In the genomic region with DNA sequence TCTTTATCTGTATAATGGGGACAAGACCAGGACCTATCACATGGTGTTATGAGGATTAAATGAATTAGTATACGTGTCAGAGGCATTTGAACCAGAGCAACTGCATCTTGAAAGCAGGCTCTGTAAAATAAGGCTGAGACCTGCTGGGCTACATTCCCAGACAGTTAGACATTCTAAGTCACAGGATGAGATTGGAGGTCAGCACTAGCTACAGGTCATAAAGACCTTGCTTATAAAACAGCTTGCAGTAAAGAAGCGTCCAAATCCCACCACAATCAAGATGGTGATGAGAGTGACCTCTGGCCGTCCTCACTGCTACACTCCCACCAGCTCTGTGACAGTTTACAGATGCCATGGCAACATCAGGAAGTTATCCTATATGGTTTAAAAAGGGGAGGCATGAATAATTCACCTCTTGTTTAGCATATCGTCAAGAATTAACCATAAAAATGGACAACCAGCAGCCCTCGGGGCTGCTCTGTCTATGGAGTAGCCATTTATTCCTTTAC, we compare ENCODE assay signal across 17 cellular contexts.
DNase-seq lines count a peak whose midpoint lies in the region; ATAC-seq, FAIRE-seq and TF ChIP-seq lines count a peak whose summit lies in the region.
"Had no signal": no experiment of that assay in that cellular context is flagged by ENCODE, and none has a peak within 500 bp of the region (broad histone marks: within the 10 kb centered on the region; RNA-seq: fewer than 3 reads in every experiment).

No MANE protein-coding gene starts in this region.

- TF ChIP-seq CTCF in IMR-90 (conservative IDR thresholded peaks at IDR 0.05; ENCODE audit: low read depth, low read length) (no peak), bronchial epithelial cell (IDR thresholded peaks at IDR 0.05; ENCODE audit: insufficient read depth, low read length, severe bottlenecking) (no peak), kidney epithelial cell (IDR thresholded peaks at IDR 0.05; ENCODE audit: insufficient read depth, low read length, poor library complexity, severe bottlenecking) (no peak), transverse colon (IDR thresholded peaks at IDR 0.05) (no peak)

- H2AK5ac ChIP-seq in IMR-90 (ENCODE audit: low read depth, low read length) = no peak overlapping the region

- H3K23ac ChIP-seq in IMR-90 (ENCODE audit: low read depth, low read length) = no peak overlapping the region

- H3K27me3 Mint-ChIP-seq in stimulated activated naive B cell treated with anti-CD40 and anti-IgM and Interleukin-4, amounts not matched to agents 10 μg/mL and 1 μg/mL and 100 μg/mL, for 72 hours = no peaks in the 10 kb centered on the region
- H3K27me3 Mint-ChIP-seq in activated CD8-positive, alpha-beta T cell treated with anti-CD3 and anti-CD28 coated beads, Interleukin-2, amount 10 ng/mL, durations not matched to agents 7 days and 5 days (ENCODE audit: low read depth) = no peaks in the 10 kb centered on the region

- H3K9ac ChIP-seq in IMR-90 (ENCODE audit: low read depth, low read length) = no peak overlapping the region
- H3K9ac ChIP-seq: BLaER1 had no signal

- H3K36me3 ChIP-seq in IMR-90 (ENCODE audit: control insufficient read depth, insufficient read depth, low read length) = no peaks in the 10 kb centered on the region
- H3K36me3 ChIP-seq in bronchial epithelial cell (ENCODE audit: control insufficient read depth, insufficient read depth, low read length) = no peaks in the 10 kb centered on the region
- H3K36me3 ChIP-seq in kidney epithelial cell (ENCODE audit: control insufficient read depth, insufficient read depth, low read length) = no peaks in the 10 kb centered on the region
- H3K36me3 ChIP-seq in transverse colon = no peaks in the 10 kb centered on the region
- H3K36me3 ChIP-seq: BLaER1, SJSA1 had no signal

- TF ChIP-seq EP300 in transverse colon (IDR thresholded peaks at IDR 0.05; ENCODE audit: low read depth) = no peak

- no peak overlapping the region for H3K14ac ChIP-seq in IMR-90 (replicated peaks; ENCODE audit: low read depth, low read length)

- H2BK20ac ChIP-seq in IMR-90 (ENCODE audit: low read depth, low read length) = no peak overlapping the region

- H3K56ac ChIP-seq in IMR-90 (ENCODE audit: extremely low read depth, insufficient read depth, low read length) = no peak overlapping the region

- H2BK5ac ChIP-seq in IMR-90 (ENCODE audit: low read depth, low read length, poor library complexity, severe bottlenecking) = no peak overlapping the region

- no peak overlapping the region for H3K27ac ChIP-seq in IMR-90 (ENCODE audit: insufficient read depth, low read length)
- H3K27ac ChIP-seq in transverse colon = no peak overlapping the region
- H3K27ac ChIP-seq: BLaER1, RWPE1, SJSA1 had no signal

- H3K27me3 ChIP-seq in IMR-90 (ENCODE audit: control insufficient read depth, insufficient read depth, low read length) (peaks cover 41% of the 10 kb centered on the region), bronchial epithelial cell (ENCODE audit: control insufficient read depth, insufficient read depth, low read length) (no peaks in the 10 kb centered on the region), kidney epithelial cell (ENCODE audit: control insufficient read depth, insufficient read depth, low read length) (no peaks in the 10 kb centered on the region), transverse colon (no peaks in the 10 kb centered on the region)
- H3K27me3 ChIP-seq: BLaER1, SJSA1 had no signal

- H4K20me1 ChIP-seq in IMR-90 (ENCODE audit: insufficient read depth, low read length) = no peaks in the 10 kb centered on the region
- H4K20me1 ChIP-seq: BLaER1 had no signal

- no peaks in the 10 kb centered on the region for H3K36me3 Mint-ChIP-seq in stimulated activated naive B cell treated with anti-CD40 and anti-IgM and Interleukin-4, amounts not matched to agents 10 μg/mL and 1 μg/mL and 100 μg/mL, for 72 hours
- H3K36me3 Mint-ChIP-seq in activated CD8-positive, alpha-beta T cell treated with anti-CD3 and anti-CD28 coated beads, Interleukin-2, amount 10 ng/mL, durations not matched to agents 7 days and 5 days (ENCODE audit: low read depth) = peaks cover 2% of the 10 kb centered on the region
- H3K36me3 Mint-ChIP-seq: IgD-negative memory B cell had no signal

- H2BK15ac ChIP-seq in IMR-90 (ENCODE audit: low read depth, low read length) = no peak overlapping the region

- H3K4me2 ChIP-seq in IMR-90 (ENCODE audit: low read depth, low read length) = no peak overlapping the region
- H3K4me2 ChIP-seq: BLaER1 had no signal

- H3K9me3 Mint-ChIP-seq in stimulated activated naive B cell treated with anti-CD40 and anti-IgM and Interleukin-4, amounts not matched to agents 10 μg/mL and 1 μg/mL and 100 μg/mL, for 72 hours = peaks cover 3% of the 10 kb centered on the region in 2 donors
- H3K9me3 Mint-ChIP-seq in activated CD8-positive, alpha-beta T cell treated with anti-CD3 and anti-CD28 coated beads, Interleukin-2, amount 10 ng/mL, durations not matched to agents 7 days and 5 days (ENCODE audit: insufficient read depth) = peaks cover 10% of the 10 kb centered on the region
- H3K9me3 Mint-ChIP-seq: IgD-negative memory B cell had no signal

- TF ChIP-seq POLR2A in IMR-90 (IDR thresholded peaks at IDR 0.05; ENCODE audit: low read depth, low read length) (no peak), transverse colon (IDR thresholded peaks at IDR 0.05) (no peak)

- no peak for FAIRE-seq in bronchial epithelial cell (lab: Jason Lieb, UNC)
- FAIRE-seq: GM18507 had no signal

- in situ Hi-C loops in IMR-90 (cut with MboI; ENCODE audit: low sequenced_read_pairs) = no loop called here
- in situ Hi-C loops in transverse colon (cut with MboI; ENCODE audit: low pct_ligation_motif_present in 1 of 4, low pct_unique_long_range_greater_than_20kb in 1 of 4, low sequenced_read_pairs in 3 of 4) = no loop called here

- WGBS in IMR-90 (ENCODE audit: extremely low coverage in 2 of 2, insufficient read length in 1 of 2), 2 experiments = 72% methylated on average over 3 of the region's 5 CpGs; no CpG with 5 or more reads in 1 of the 2 experiments
- 60 to 69% methylated on average over 1 to 5 of the region's 5 CpGs for WGBS in transverse colon (ENCODE audit: low coverage in 1 of 2), 2 donors

- H3K4me1 ChIP-seq in IMR-90 (ENCODE audit: control insufficient read depth, insufficient read depth, low read length) (peaks cover 6% of the 10 kb centered on the region; the same call in 1 of the 2 replicates), transverse colon (peaks cover 6 to 28% (median 15%) of the 10 kb centered on the region in 4 donors)

- H3K79me1 ChIP-seq in IMR-90 (ENCODE audit: low read depth in 1 of 2, low read length in 2 of 2) = no peaks in the 10 kb centered on the region

- DNase-seq in IMR-90 (peak; percentile 0), bronchial epithelial cell (ENCODE audit: low read depth) (peak; percentile 48), kidney epithelial cell (ENCODE audit: low read depth) (peak; percentile 10), transverse colon (no peak), C1 segment of cervical spinal cord (lab: John Stamatoyannopoulos, UW) (no peak)
- DNase-seq in stimulated activated naive B cell treated with anti-CD40 and anti-IgM and Interleukin-4, amounts not matched to agents 10 μg/mL and 1 μg/mL and 100 μg/mL, for 72 hours = no peak
- DNase-seq in activated CD8-positive, alpha-beta T cell treated with anti-CD3 and anti-CD28 coated beads, Interleukin-2, amount 10 ng/mL, durations not matched to agents 7 days and 5 days = no peak
- DNase-seq: DMS153, H9, NCI-H146, NCI-H226, NCI-H526 treated with DMSO at 0.1 percent for 48 hours had no signal

- peaks cover 50 to 64% of the 10 kb centered on the region in 2 donors for H3K4me1 Mint-ChIP-seq in stimulated activated naive B cell treated with anti-CD40 and anti-IgM and Interleukin-4, amounts not matched to agents 10 μg/mL and 1 μg/mL and 100 μg/mL, for 72 hours
- H3K4me1 Mint-ChIP-seq in activated CD8-positive, alpha-beta T cell treated with anti-CD3 and anti-CD28 coated beads, Interleukin-2, amount 10 ng/mL, durations not matched to agents 7 days and 5 days (ENCODE audit: low read depth) = peaks cover 13% of the 10 kb centered on the region

- no peak for ATAC-seq in IMR-90 (ENCODE audit: low read depth)
- ATAC-seq in stimulated activated naive B cell treated with anti-CD40 and anti-IgM and Interleukin-4, amounts not matched to agents 10 μg/mL and 1 μg/mL and 100 μg/mL, for 72 hours (replicated peaks) = no peak
- ATAC-seq in activated CD8-positive, alpha-beta T cell treated with anti-CD3 and anti-CD28 coated beads, Interleukin-2, amount 10 ng/mL, durations not matched to agents 7 days and 5 days = no peak

- no peak overlapping the region for H2BK120ac ChIP-seq in IMR-90 (ENCODE audit: low read depth, low read length)

- POLR2A ChIA-PET in IMR-90 (lab: Charles Lee; ENCODE audit: unreplicated experiment) = no interaction called here
- POLR2A ChIA-PET in activated CD8-positive, alpha-beta T cell treated with anti-CD3 and anti-CD28 coated beads, Interleukin-2, amount 10 ng/mL, durations not matched to agents 7 days and 5 days (lab: Charles Lee) = no interaction called here

- intact Hi-C loops in IMR-90 (cut with micrococcal nuclease) = no loop called here
- intact Hi-C loops in transverse colon (cut with DNase I; ENCODE audit: low total_unique reads) = no loop called here

- no peak for TF ChIP-seq RAD21 in IMR-90 (IDR thresholded peaks at IDR 0.05; ENCODE audit: low read length)

- dilution Hi-C loops in IMR-90 (cut with HindIII; ENCODE audit: low sequenced_read_pairs, unreplicated experiment) = no loop called here

- H3K4me3 Mint-ChIP-seq in stimulated activated naive B cell treated with anti-CD40 and anti-IgM and Interleukin-4, amounts not matched to agents 10 μg/mL and 1 μg/mL and 100 μg/mL, for 72 hours = no peak overlapping the region
- H3K4me3 Mint-ChIP-seq in activated CD8-positive, alpha-beta T cell treated with anti-CD3 and anti-CD28 coated beads, Interleukin-2, amount 10 ng/mL, durations not matched to agents 7 days and 5 days = no peak overlapping the region
- H3K4me3 Mint-ChIP-seq: H9, IgD-negative memory B cell had no signal

- 0 out of 2 replicates have a peak, but pooled peaks cover 2% of the 10 kb centered on the region for H3K9me1 ChIP-seq in IMR-90 (ENCODE audit: insufficient read depth, low read length)

- H4K91ac ChIP-seq in IMR-90 (ENCODE audit: insufficient read depth, low read depth, low read length) = no peak overlapping the region

- H3K9me3 ChIP-seq in IMR-90 (ENCODE audit: control insufficient read depth, insufficient read depth, low read length) (peaks cover 10% of the 10 kb centered on the region; the same call in 1 of the 2 replicates), transverse colon (no peaks in the 10 kb centered on the region)
- H3K9me3 ChIP-seq: SJSA1 had no signal

- H3K4ac ChIP-seq in IMR-90 (ENCODE audit: low read depth, low read length) = no peak overlapping the region

- H3K4me3 ChIP-seq in IMR-90 (ENCODE audit: insufficient read depth, low read depth, low read length) (no peak overlapping the region), bronchial epithelial cell (ENCODE audit: low read depth, low read length) (no peak overlapping the region), kidney epithelial cell (ENCODE audit: low read depth, low read length) (no peak overlapping the region), transverse colon (no peak overlapping the region)
- H3K4me3 ChIP-seq: BLaER1, SJSA1 had no signal

- CTCF ChIA-PET in IMR-90 (lab: Yijun Ruan, JAX) = no interaction called here
- CTCF ChIA-PET in activated CD8-positive, alpha-beta T cell treated with anti-CD3 and anti-CD28 coated beads, Interleukin-2, amount 10 ng/mL, durations not matched to agents 7 days and 5 days (lab: Charles Lee) = no interaction called here

- H3K27ac Mint-ChIP-seq in stimulated activated naive B cell treated with anti-CD40 and anti-IgM and Interleukin-4, amounts not matched to agents 10 μg/mL and 1 μg/mL and 100 μg/mL, for 72 hours = peak overlapping the region; percentile 68
- H3K27ac Mint-ChIP-seq in activated CD8-positive, alpha-beta T cell treated with anti-CD3 and anti-CD28 coated beads, Interleukin-2, amount 10 ng/mL, durations not matched to agents 7 days and 5 days = no peak overlapping the region
- H3K27ac Mint-ChIP-seq: H9, IgD-negative memory B cell had no signal

- H3K18ac ChIP-seq in IMR-90 (ENCODE audit: low read depth, low read length) = no peak overlapping the region

- no peak overlapping the region for H4K8ac ChIP-seq in IMR-90 (ENCODE audit: low read depth in 2 of 2, low read length in 2 of 2)

- no TSS peak for BruUV-seq in IMR-90 (replicated peaks; lab: Mats Ljungman, UMichigan)

- no peak overlapping the region for H4K5ac ChIP-seq in IMR-90 (ENCODE audit: low read depth, low read length)

- no peak overlapping the region for H2AFZ ChIP-seq in IMR-90 (replicated peaks; ENCODE audit: low read length, poor library complexity)

- no peak overlapping the region for H2AK9ac ChIP-seq in IMR-90 (replicated peaks; ENCODE audit: low read depth, low read length, poor library complexity)

Comparison
In these comparisons a context has a peak if more than half of its experiments do, and no peak if none do; other contexts are left out.
1. DNase-seq: peak in IMR-90 (single experiment), bronchial epithelial cell (single experiment) and kidney epithelial cell (single experiment); none in stimulated activated naive B cell treated with anti-CD40 and anti-IgM and Interleukin-4, amounts not matched to agents 10 μg/mL and 1 μg/mL and 100 μg/mL, for 72 hours (single experiment), activated CD8-positive, alpha-beta T cell treated with anti-CD3 and anti-CD28 coated beads, Interleukin-2, amount 10 ng/mL, durations not matched to agents 7 days and 5 days (single experiment), transverse colon (single experiment) and C1 segment of cervical spinal cord (0 of 14).